23 cellular contexts compared by ENCODE assay signal in the genomic region with DNA sequence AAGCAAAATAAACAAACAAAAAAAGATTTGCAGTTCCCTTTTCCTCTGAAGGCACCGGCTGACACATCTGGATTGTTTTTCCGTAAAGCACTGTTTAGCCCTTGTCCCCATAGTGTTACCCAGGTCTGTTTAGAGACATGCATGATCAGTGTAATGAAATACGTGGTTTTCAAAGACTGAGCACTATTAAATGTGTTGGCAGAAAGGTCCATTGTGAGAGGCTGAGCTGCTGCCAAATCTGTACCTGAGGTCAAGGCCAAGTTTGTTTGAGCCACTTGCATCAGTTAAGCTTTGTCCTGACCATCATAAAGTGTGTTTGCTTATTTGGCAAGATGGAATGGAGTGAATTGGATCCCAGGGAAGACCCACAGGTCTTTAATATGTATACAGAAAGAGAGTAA. TPM values are rescaled to one million over a fixed set of nuclear protein-coding genes. Genes with fewer than 3 reads are reported as not detected.
DNase-seq lines count a peak whose midpoint lies in the region; ATAC-seq, FAIRE-seq and TF ChIP-seq lines count a peak whose summit lies in the region.
"Had no signal": no experiment of that assay in that cellular context is flagged by ENCODE, and none has a peak within 500 bp of the region (broad histone marks: within the 10 kb centered on the region; RNA-seq: fewer than 3 reads in every experiment).

No MANE protein-coding gene starts in this region.

- H3K4me1 Mint-ChIP-seq in central memory CD8-positive, alpha-beta T cell: no peaks in the 10 kb centered on the region
- H3K4me1 Mint-ChIP-seq in neural progenitor cell: no peaks in the 10 kb centered on the region

- H3K4me1 ChIP-seq in right atrium auricular region (peaks cover 0 to 24% of the 10 kb centered on the region in 2 donors), neural progenitor cell (no peaks in the 10 kb centered on the region)
- H3K4me1 ChIP-seq: spleen had no signal

- intact Hi-C loops in cardiac septum (cut with DNase I): no loop called here

- no peak for DNase-seq in right atrium auricular region (ENCODE audit: low spot score)
- DNase-seq in cardiac septum (ENCODE audit: low spot score): no peak
- DNase-seq in central memory CD8-positive, alpha-beta T cell (ENCODE audit: low spot score in 2 of 2): no peak
- DNase-seq in neural progenitor cell (ENCODE audit: low spot score): no peak
- no peak for DNase-seq in G401 (ENCODE audit: low spot score)
- no peak for DNase-seq in frontal cortex (ENCODE audit: low spot score in 2 of 2)
- DNase-seq: activated CD8-positive, alpha-beta memory T cell treated with anti-CD3 and anti-CD28 coated beads for 24 hours; activated gamma-delta T cell; cortex of kidney; KG1; NCI-H1092 treated with DMSO at 0.1 percent for 48 hours; NCI-H748 treated with DMSO at 0.1 percent for 48 hours; spleen; stimulated activated naive CD4-positive, alpha-beta T cell; SW 1271; WERI-Rb-1 had no signal

- in situ Hi-C loops in G401 (cut with HindIII; ENCODE audit: low sequenced_read_pairs): no loop called here

- peaks cover 64% of the 10 kb centered on the region for H3K36me3 Mint-ChIP-seq in central memory CD8-positive, alpha-beta T cell (ENCODE audit: insufficient read depth)
- H3K36me3 Mint-ChIP-seq in neural progenitor cell: peaks cover 22% of the 10 kb centered on the region

- H3K79me2 ChIP-seq in neural progenitor cell (ENCODE audit: low read depth): no peaks in the 10 kb centered on the region

- no peak overlapping the region for H3K4me3 Mint-ChIP-seq in central memory CD8-positive, alpha-beta T cell
- no peak overlapping the region for H3K4me3 Mint-ChIP-seq in neural progenitor cell
- H3K4me3 Mint-ChIP-seq: GM23338 had no signal

- H3F3A ChIP-seq in neural progenitor cell (ENCODE audit: low read depth): no peaks in the 10 kb centered on the region

- H3K9me3 Mint-ChIP-seq in central memory CD8-positive, alpha-beta T cell: no peaks in the 10 kb centered on the region
- H3K9me3 Mint-ChIP-seq in neural progenitor cell: no peaks in the 10 kb centered on the region
- H3K9me3 Mint-ChIP-seq: GM23338 had no signal

- peak overlapping the region; percentile 74 to 78 for H3K27ac ChIP-seq in right atrium auricular region
- H3K27ac ChIP-seq in neural progenitor cell: no peak overlapping the region
- H3K27ac ChIP-seq: epithelial cell of prostate, WERI-Rb-1 had no signal

- H3K27me3 Mint-ChIP-seq in central memory CD8-positive, alpha-beta T cell: no peaks in the 10 kb centered on the region
- no peaks in the 10 kb centered on the region for H3K27me3 Mint-ChIP-seq in neural progenitor cell (ENCODE audit: insufficient read depth, low read depth)

- H3K9me3 ChIP-seq in right atrium auricular region (no peaks in the 10 kb centered on the region), neural progenitor cell (ENCODE audit: low read depth) (no peaks in the 10 kb centered on the region)
- H3K9me3 ChIP-seq: spleen had no signal

- H3K27ac Mint-ChIP-seq in central memory CD8-positive, alpha-beta T cell (ENCODE audit: low read depth): peak overlapping the region; percentile 72
- peak overlapping the region; percentile 29 for H3K27ac Mint-ChIP-seq in neural progenitor cell
- H3K27ac Mint-ChIP-seq: GM23338 had no signal

- no peak overlapping the region for H3K9ac ChIP-seq in neural progenitor cell

- TF ChIP-seq CTCF in right atrium auricular region (IDR thresholded peaks at IDR 0.05): no peak
- no peak for TF ChIP-seq CTCF in neural progenitor cell (IDR thresholded peaks at IDR 0.05)

- H2AFZ ChIP-seq in neural progenitor cell (replicated peaks): no peak overlapping the region
- H2AFZ ChIP-seq: GM23338 had no signal

- no peaks in the 10 kb centered on the region for H3K27me3 ChIP-seq in right atrium auricular region
- H3K27me3 ChIP-seq in neural progenitor cell: no peaks in the 10 kb centered on the region
- H3K27me3 ChIP-seq: spleen had no signal

- H3K4me3 ChIP-seq in right atrium auricular region (no peak overlapping the region), neural progenitor cell (no peak overlapping the region)
- H3K4me3 ChIP-seq: GM23338, spleen had no signal

- no peak for FAIRE-seq in frontal cortex (lab: Jason Lieb, UNC)
- FAIRE-seq: GM12891, islet of Langerhans had no signal

- H3K36me3 ChIP-seq in right atrium auricular region (peaks cover 52% of the 10 kb centered on the region), neural progenitor cell (no peaks in the 10 kb centered on the region)

- ATAC-seq in central memory CD8-positive, alpha-beta T cell (replicated peaks; ENCODE audit: extremely low read depth, poor library complexity, severe bottlenecking): no peak
- ATAC-seq in GM19324 (IDR thresholded peaks at IDR 0.05; ENCODE audit: low FRiP score, unreplicated experiment) (no peak), HG02798 (IDR thresholded peaks at IDR 0.05; ENCODE audit: poor library complexity, unreplicated experiment) (no peak)
- ATAC-seq: GM23338, Panc1 had no signal

- no peak overlapping the region for H3K4me2 ChIP-seq in neural progenitor cell
- H3K4me2 ChIP-seq: GM23338 had no signal

- no peaks in the 10 kb centered on the region for H4K20me1 ChIP-seq in neural progenitor cell (ENCODE audit: low read depth)

RNA-seq across cellular contexts. Expression of a gene that starts 26.3 kb away (rescaled TPM):
- total RNA-seq in right atrium auricular region: 10 to 100 TPM; 17.0 to 18.6 TPM
- 27.6 TPM for total RNA-seq in cardiac septum
- 20.8 and 26.4 TPM in 2 replicates for total RNA-seq in neural progenitor cell (ENCODE audit: low replicate concordance)
- 16.7 and 34.0 TPM in 2 replicates for total RNA-seq in G401 (2014; rRNA removed; shearing (Covaris generic))
- total RNA-seq in frontal cortex: 39.9 TPM

RNA-seq across cellular contexts. Expression of a gene that starts 31.3 kb away (rescaled TPM):
- total RNA-seq in right atrium auricular region: 100 to 1,000 TPM; 496 to 508 TPM
- 765 TPM for total RNA-seq in cardiac septum
- total RNA-seq in neural progenitor cell (ENCODE audit: low replicate concordance): 790 and 1,052 TPM in 2 replicates
- total RNA-seq in G401 (2014; rRNA removed; shearing (Covaris generic)): 592 and 772 TPM in 2 replicates
- 941 TPM for total RNA-seq in frontal cortex
